In genomic region chr11:57438345-57439280, GRCh38 we compare ENCODE assay signal across 1 cellular context.
TF ChIP-seq lines count a peak whose summit lies in the region.

No MANE protein-coding gene starts in this region.

TF ChIP-seq in HepG2, 621 proteins besides CTCF, POLR2A, EP300 and RAD21 (continued from another document and continues in another):
- TF ChIP-seq MIER3 (CRISPR knock-in tag; IDR thresholded peaks at IDR 0.05; ENCODE audit: borderline replicate concordance) = no peak
- TF ChIP-seq KMT2B (CRISPR knock-in tag; IDR thresholded peaks at IDR 0.05) = no peak
- TF ChIP-seq PAF1 (CRISPR knock-in tag; IDR thresholded peaks at IDR 0.05) = no peak
- no peak for TF ChIP-seq ZNF75D (CRISPR knock-in tag; IDR thresholded peaks at IDR 0.05; ENCODE audit: borderline replicate concordance)
- TF ChIP-seq, protein P1, sequence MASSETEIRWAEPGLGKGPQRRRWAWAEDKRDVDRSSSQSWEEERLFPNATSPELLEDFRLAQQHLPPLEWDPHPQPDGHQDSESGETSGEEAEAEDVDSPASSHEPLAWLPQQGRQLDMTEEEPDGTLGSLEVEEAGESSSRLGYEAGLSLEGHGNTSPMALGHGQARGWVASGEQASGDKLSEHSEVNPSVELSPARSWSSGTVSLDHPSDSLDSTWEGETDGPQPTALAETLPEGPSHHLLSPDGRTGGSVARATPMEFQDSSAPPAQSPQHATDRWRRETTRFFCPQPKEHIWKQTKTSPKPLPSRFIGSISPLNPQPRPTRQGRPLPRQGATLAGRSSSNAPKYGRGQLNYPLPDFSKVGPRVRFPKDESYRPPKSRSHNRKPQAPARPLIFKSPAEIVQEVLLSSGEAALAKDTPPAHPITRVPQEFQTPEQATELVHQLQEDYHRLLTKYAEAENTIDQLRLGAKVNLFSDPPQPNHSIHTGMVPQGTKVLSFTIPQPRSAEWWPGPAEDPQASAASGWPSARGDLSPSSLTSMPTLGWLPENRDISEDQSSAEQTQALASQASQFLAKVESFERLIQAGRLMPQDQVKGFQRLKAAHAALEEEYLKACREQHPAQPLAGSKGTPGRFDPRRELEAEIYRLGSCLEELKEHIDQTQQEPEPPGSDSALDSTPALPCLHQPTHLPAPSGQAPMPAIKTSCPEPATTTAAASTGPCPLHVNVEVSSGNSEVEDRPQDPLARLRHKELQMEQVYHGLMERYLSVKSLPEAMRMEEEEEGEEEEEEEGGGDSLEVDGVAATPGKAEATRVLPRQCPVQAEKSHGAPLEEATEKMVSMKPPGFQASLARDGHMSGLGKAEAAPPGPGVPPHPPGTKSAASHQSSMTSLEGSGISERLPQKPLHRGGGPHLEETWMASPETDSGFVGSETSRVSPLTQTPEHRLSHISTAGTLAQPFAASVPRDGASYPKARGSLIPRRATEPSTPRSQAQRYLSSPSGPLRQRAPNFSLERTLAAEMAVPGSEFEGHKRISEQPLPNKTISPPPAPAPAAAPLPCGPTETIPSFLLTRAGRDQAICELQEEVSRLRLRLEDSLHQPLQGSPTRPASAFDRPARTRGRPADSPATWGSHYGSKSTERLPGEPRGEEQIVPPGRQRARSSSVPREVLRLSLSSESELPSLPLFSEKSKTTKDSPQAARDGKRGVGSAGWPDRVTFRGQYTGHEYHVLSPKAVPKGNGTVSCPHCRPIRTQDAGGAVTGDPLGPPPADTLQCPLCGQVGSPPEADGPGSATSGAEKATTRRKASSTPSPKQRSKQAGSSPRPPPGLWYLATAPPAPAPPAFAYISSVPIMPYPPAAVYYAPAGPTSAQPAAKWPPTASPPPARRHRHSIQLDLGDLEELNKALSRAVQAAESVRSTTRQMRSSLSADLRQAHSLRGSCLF (CRISPR knock-in tag; IDR thresholded peaks at IDR 0.05; ENCODE audit: borderline replicate concordance) = no peak
- no peak for TF ChIP-seq ZSCAN31 (CRISPR knock-in tag; IDR thresholded peaks at IDR 0.05; ENCODE audit: low read depth)
- TF ChIP-seq FOXK1 (CRISPR knock-in tag; IDR thresholded peaks at IDR 0.05; ENCODE audit: borderline replicate concordance, low read depth) = peak; percentile 11; the same call in 1 of the 2 replicates
- no peak for TF ChIP-seq ELK4 (CRISPR knock-in tag; IDR thresholded peaks at IDR 0.05; ENCODE audit: borderline replicate concordance)
- TF ChIP-seq ZBTB3 (CRISPR knock-in tag; IDR thresholded peaks at IDR 0.05; ENCODE audit: borderline replicate concordance, low read depth) = no peak
- TF ChIP-seq ZC3H4 (CRISPR knock-in tag; IDR thresholded peaks at IDR 0.05; ENCODE audit: borderline replicate concordance) = no peak
- TF ChIP-seq ZNF607 (CRISPR knock-in tag; IDR thresholded peaks at IDR 0.05; ENCODE audit: borderline replicate concordance) = no peak
- no peak for TF ChIP-seq SMARCC2 (IDR thresholded peaks at IDR 0.05)
- TF ChIP-seq SMAD1 (CRISPR knock-in tag; IDR thresholded peaks at IDR 0.05; ENCODE audit: borderline replicate concordance, low read depth) = no peak
- TF ChIP-seq SNAPC2 (CRISPR knock-in tag; IDR thresholded peaks at IDR 0.05) = no peak
- no peak for TF ChIP-seq BCL6 (CRISPR knock-in tag; IDR thresholded peaks at IDR 0.05)
- TF ChIP-seq, protein P2, sequence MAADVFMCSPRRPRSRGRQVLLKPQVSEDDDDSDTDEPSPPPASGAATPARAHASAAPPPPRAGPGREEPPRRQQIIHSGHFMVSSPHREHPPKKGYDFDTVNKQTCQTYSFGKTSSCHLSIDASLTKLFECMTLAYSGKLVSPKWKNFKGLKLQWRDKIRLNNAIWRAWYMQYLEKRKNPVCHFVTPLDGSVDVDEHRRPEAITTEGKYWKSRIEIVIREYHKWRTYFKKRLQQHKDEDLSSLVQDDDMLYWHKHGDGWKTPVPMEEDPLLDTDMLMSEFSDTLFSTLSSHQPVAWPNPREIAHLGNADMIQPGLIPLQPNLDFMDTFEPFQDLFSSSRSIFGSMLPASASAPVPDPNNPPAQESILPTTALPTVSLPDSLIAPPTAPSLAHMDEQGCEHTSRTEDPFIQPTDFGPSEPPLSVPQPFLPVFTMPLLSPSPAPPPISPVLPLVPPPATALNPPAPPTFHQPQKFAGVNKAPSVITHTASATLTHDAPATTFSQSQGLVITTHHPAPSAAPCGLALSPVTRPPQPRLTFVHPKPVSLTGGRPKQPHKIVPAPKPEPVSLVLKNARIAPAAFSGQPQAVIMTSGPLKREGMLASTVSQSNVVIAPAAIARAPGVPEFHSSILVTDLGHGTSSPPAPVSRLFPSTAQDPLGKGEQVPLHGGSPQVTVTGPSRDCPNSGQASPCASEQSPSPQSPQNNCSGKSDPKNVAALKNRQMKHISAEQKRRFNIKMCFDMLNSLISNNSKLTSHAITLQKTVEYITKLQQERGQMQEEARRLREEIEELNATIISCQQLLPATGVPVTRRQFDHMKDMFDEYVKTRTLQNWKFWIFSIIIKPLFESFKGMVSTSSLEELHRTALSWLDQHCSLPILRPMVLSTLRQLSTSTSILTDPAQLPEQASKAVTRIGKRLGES (CRISPR knock-in tag; IDR thresholded peaks at IDR 0.05; ENCODE audit: borderline replicate concordance) = no peak
- no peak for TF ChIP-seq CCDC6 (CRISPR knock-in tag; IDR thresholded peaks at IDR 0.05)
- no peak for TF ChIP-seq ZNF790 (CRISPR knock-in tag; IDR thresholded peaks at IDR 0.05; ENCODE audit: borderline replicate concordance)
- TF ChIP-seq RCOR2 (CRISPR knock-in tag; IDR thresholded peaks at IDR 0.05) = no peak
- no peak for TF ChIP-seq CBX5 (CRISPR knock-in tag; IDR thresholded peaks at IDR 0.05; ENCODE audit: borderline replicate concordance)
- TF ChIP-seq FOXA1 (IDR thresholded peaks at IDR 0.05) = no peak
- TF ChIP-seq FOXA1 (CRISPR knock-in tag; IDR thresholded peaks at IDR 0.05) = no peak
- TF ChIP-seq, protein P3, sequence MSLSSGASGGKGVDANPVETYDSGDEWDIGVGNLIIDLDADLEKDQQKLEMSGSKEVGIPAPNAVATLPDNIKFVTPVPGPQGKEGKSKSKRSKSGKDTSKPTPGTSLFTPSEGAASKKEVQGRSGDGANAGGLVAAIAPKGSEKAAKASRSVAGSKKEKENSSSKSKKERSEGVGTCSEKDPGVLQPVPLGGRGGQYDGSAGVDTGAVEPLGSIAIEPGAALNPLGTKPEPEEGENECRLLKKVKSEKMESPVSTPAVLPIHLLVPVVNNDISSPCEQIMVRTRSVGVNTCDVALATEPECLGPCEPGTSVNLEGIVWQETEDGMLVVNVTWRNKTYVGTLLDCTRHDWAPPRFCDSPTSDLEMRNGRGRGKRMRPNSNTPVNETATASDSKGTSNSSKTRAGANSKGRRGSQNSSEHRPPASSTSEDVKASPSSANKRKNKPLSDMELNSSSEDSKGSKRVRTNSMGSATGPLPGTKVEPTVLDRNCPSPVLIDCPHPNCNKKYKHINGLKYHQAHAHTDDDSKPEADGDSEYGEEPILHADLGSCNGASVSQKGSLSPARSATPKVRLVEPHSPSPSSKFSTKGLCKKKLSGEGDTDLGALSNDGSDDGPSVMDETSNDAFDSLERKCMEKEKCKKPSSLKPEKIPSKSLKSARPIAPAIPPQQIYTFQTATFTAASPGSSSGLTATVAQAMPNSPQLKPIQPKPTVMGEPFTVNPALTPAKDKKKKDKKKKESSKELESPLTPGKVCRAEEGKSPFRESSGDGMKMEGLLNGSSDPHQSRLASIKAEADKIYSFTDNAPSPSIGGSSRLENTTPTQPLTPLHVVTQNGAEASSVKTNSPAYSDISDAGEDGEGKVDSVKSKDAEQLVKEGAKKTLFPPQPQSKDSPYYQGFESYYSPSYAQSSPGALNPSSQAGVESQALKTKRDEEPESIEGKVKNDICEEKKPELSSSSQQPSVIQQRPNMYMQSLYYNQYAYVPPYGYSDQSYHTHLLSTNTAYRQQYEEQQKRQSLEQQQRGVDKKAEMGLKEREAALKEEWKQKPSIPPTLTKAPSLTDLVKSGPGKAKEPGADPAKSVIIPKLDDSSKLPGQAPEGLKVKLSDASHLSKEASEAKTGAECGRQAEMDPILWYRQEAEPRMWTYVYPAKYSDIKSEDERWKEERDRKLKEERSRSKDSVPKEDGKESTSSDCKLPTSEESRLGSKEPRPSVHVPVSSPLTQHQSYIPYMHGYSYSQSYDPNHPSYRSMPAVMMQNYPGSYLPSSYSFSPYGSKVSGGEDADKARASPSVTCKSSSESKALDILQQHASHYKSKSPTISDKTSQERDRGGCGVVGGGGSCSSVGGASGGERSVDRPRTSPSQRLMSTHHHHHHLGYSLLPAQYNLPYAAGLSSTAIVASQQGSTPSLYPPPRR (CRISPR knock-in tag; IDR thresholded peaks at IDR 0.05; ENCODE audit: borderline replicate concordance) = no peak
- no peak for TF ChIP-seq ZNF629 (CRISPR knock-in tag; conservative IDR thresholded peaks at IDR 0.05)
- no peak for TF ChIP-seq ZNF121 (CRISPR knock-in tag; IDR thresholded peaks at IDR 0.05)
- no peak for TF ChIP-seq THAP8 (CRISPR knock-in tag; IDR thresholded peaks at IDR 0.05; ENCODE audit: borderline replicate concordance)
- TF ChIP-seq ZZZ3 (CRISPR knock-in tag; IDR thresholded peaks at IDR 0.05; ENCODE audit: borderline replicate concordance) = no peak
- no peak for TF ChIP-seq GMEB1 (CRISPR knock-in tag; IDR thresholded peaks at IDR 0.05; ENCODE audit: borderline replicate concordance)
- no peak for TF ChIP-seq MZF1 (CRISPR knock-in tag; IDR thresholded peaks at IDR 0.05; ENCODE audit: borderline replicate concordance)
- TF ChIP-seq RORA (CRISPR knock-in tag; IDR thresholded peaks at IDR 0.05) = no peak
- no peak for TF ChIP-seq ZBTB8A (CRISPR knock-in tag; IDR thresholded peaks at IDR 0.05; ENCODE audit: borderline replicate concordance, low read depth)
- TF ChIP-seq KAT2B (IDR thresholded peaks at IDR 0.05; ENCODE audit: borderline replicate concordance, low read depth, low read length) = no peak
- TF ChIP-seq MTA3 (CRISPR knock-in tag; IDR thresholded peaks at IDR 0.05) = no peak
- TF ChIP-seq, protein P4, sequence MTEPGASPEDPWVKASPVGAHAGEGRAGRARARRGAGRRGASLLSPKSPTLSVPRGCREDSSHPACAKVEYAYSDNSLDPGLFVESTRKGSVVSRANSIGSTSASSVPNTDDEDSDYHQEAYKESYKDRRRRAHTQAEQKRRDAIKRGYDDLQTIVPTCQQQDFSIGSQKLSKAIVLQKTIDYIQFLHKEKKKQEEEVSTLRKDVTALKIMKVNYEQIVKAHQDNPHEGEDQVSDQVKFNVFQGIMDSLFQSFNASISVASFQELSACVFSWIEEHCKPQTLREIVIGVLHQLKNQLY (CRISPR knock-in tag; IDR thresholded peaks at IDR 0.05) = no peak
- no peak for TF ChIP-seq ISX (CRISPR knock-in tag; conservative IDR thresholded peaks at IDR 0.05)
- TF ChIP-seq ZNF431 (CRISPR knock-in tag; IDR thresholded peaks at IDR 0.05; ENCODE audit: borderline replicate concordance, low read depth) = no peak
- TF ChIP-seq SRF (IDR thresholded peaks at IDR 0.05; ENCODE audit: low read depth, low read length) = no peak
- TF ChIP-seq NKX3-1 (CRISPR knock-in tag; IDR thresholded peaks at IDR 0.05) = no peak
- no peak for TF ChIP-seq SMAD3 (CRISPR knock-in tag; IDR thresholded peaks at IDR 0.05)
- no peak for TF ChIP-seq DDIT3 (CRISPR knock-in tag; IDR thresholded peaks at IDR 0.05)
- TF ChIP-seq RFX1 (IDR thresholded peaks at IDR 0.05) = no peak
- TF ChIP-seq ZNF580 (CRISPR knock-in tag; IDR thresholded peaks at IDR 0.05; ENCODE audit: borderline replicate concordance, low read depth) = 0 out of 2 replicates have a peak, but pooled peaks have one; percentile 26
- TF ChIP-seq ZNF281 (CRISPR knock-in tag; IDR thresholded peaks at IDR 0.05; ENCODE audit: borderline replicate concordance) = no peak
